In the genomic region with DNA sequence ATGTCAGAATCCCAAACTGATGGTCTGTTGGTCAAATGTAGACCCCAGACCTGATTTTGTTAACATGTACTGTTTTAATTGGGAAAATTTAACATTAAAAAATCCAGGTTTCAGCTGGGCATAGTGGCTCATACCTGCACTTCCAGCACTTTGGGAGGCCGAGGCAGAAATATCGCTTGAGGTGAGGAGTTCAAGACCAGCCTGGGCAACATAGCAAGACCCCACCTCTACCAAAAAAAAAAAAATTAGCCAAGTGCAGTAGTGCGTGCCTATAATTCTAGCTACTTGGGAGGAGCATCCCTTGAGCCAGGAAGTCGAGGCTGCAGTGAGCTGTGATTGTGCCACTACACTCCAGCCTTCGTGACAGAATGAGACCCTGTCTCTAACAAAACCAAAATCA, we compare ENCODE assay signal across 17 cellular contexts. TPM values are rescaled to one million over a fixed set of nuclear protein-coding genes. Genes with fewer than 3 reads are reported as not detected.
A peak's percentile ranks its signal among the peaks of the same experiment; 100 is the strongest.
DNase-seq lines count a peak whose midpoint lies in the region; ATAC-seq, FAIRE-seq and TF ChIP-seq lines count a peak whose summit lies in the region.
"Had no signal": no experiment of that assay in that cellular context is flagged by ENCODE, and none has a peak within 500 bp of the region (broad histone marks: within the 10 kb centered on the region; RNA-seq: fewer than 3 reads in every experiment).

No MANE protein-coding gene starts in this region.

- POLR2A ChIA-PET in PC-3 (lab: Charles Lee; ENCODE audit: unreplicated experiment) = interaction anchor here (0.6 to 3.4 kb wide), 2 partner anchors 9 to 37 kb away, joined by 3 to 71 read pairs; no protein-coding TSS in a partner anchor
- POLR2A ChIA-PET in MCF 10A (lab: Yijun Ruan, JAX) = interaction anchor here (0.5 to 12.9 kb wide), 7 partner anchors 10 to 777 kb away, joined by 3 to 361 read pairs (median 51); a partner anchor contains a TSS

- H3F3A ChIP-seq in PC-3 (ENCODE audit: low read length, unreplicated experiment) = peaks cover 43% of the 10 kb centered on the region

- H4K8ac ChIP-seq in mesenchymal stem cell (ENCODE audit: low read length) = no peak overlapping the region

- H3K23ac ChIP-seq in mesenchymal stem cell (ENCODE audit: low read length in 2 of 2) = no peak overlapping the region

- no peaks in the 10 kb centered on the region for H3K9me3 Mint-ChIP-seq in MCF 10A (ENCODE audit: unreplicated experiment)
- H3K9me3 Mint-ChIP-seq: IgD-negative memory B cell had no signal

- intact Hi-C loops in PC-3 (cut with micrococcal nuclease) (loop anchor here (10.0 kb wide), 1 partner anchor 1035 kb away; no protein-coding TSS in a partner anchor), MCF 10A (cut with micrococcal nuclease) (no loop called here)

- H3K79me2 ChIP-seq in ACC112 (ENCODE audit: control insufficient read depth, insufficient read depth, low read length, unreplicated experiment) (no peaks in the 10 kb centered on the region), PC-3 (ENCODE audit: low read length) (no peaks in the 10 kb centered on the region)

- H3K36me3 ChIP-seq in ACC112 (ENCODE audit: insufficient read depth, low read length) (no peaks in the 10 kb centered on the region), PC-3 (ENCODE audit: low read depth, low read length) (no peaks in the 10 kb centered on the region), mesenchymal stem cell (ENCODE audit: control insufficient read depth in 1 of 2, insufficient read depth in 2 of 2, low read depth in 1 of 2, low read length in 2 of 2) (no peaks in the 10 kb centered on the region)
- H3K36me3 ChIP-seq: SJSA1 had no signal

- TF ChIP-seq CTCF in PC-3 (conservative IDR thresholded peaks at IDR 0.05; ENCODE audit: low read depth, low read length) = no peak
- no peak for TF ChIP-seq CTCF in MCF 10A (IDR thresholded peaks at IDR 0.05; ENCODE audit: unreplicated experiment)

- no peak overlapping the region for H4K91ac ChIP-seq in mesenchymal stem cell (ENCODE audit: low read length)

- H2AFZ ChIP-seq in ACC112 (ENCODE audit: low read length, unreplicated experiment) (no peak overlapping the region), PC-3 (ENCODE audit: low read length) (no peak overlapping the region), mesenchymal stem cell (ENCODE audit: low read depth, low read length) (no peak overlapping the region)

- H2BK15ac ChIP-seq in mesenchymal stem cell (ENCODE audit: low read depth, poor library complexity, severe bottlenecking) = no peak overlapping the region

- no peak for TF ChIP-seq POLR2A in H54 (IDR thresholded peaks at IDR 0.05; ENCODE audit: low read depth, low read length)

- H3K36me3 Mint-ChIP-seq in MCF 10A (ENCODE audit: insufficient read depth, unreplicated experiment) = no peaks in the 10 kb centered on the region
- H3K36me3 Mint-ChIP-seq: IgD-negative memory B cell had no signal

- CTCF ChIA-PET in PC-3 (lab: Charles Lee) (interaction anchor here (0.7 kb wide), 1 partner anchor 10 kb away, joined by 10 read pairs; no protein-coding TSS in a partner anchor), MCF 10A (lab: Yijun Ruan, JAX) (interaction anchor here (0.6 to 21.1 kb wide), 7 partner anchors 14 to 190 kb away, joined by 3 to 658 read pairs (median 5); no protein-coding TSS in a partner anchor)

- peak overlapping the region; percentile 78 for H2BK120ac ChIP-seq in mesenchymal stem cell (ENCODE audit: low read depth, low read length)

- no peaks in the 10 kb centered on the region for H4K20me1 ChIP-seq in PC-3 (ENCODE audit: low read length)

- peaks cover 2% of the 10 kb centered on the region for H3K79me1 ChIP-seq in mesenchymal stem cell (replicated peaks; ENCODE audit: low read length, poor library complexity, severe bottlenecking)

- peaks cover 80% of the 10 kb centered on the region for H3K4me1 Mint-ChIP-seq in MCF 10A (ENCODE audit: insufficient read depth, unreplicated experiment)

- ATAC-seq in PC-3 = no peak

- 96% methylated on average over 5 of the region's 5 CpGs for WGBS in mesenchymal stem cell

- H3K4me3 ChIP-seq in ACC112 (ENCODE audit: low read depth, low read length) (no peak overlapping the region), PC-3 (ENCODE audit: low read length) (no peak overlapping the region), mesenchymal stem cell (ENCODE audit: insufficient read depth in 1 of 2, low read depth in 1 of 2, low read length in 2 of 2) (no peak overlapping the region)
- H3K4me3 ChIP-seq: SJSA1 had no signal

- H3K27ac Mint-ChIP-seq in MCF 10A (ENCODE audit: low read depth, unreplicated experiment) = peak overlapping the region; percentile 50
- H3K27ac Mint-ChIP-seq: IgD-negative memory B cell had no signal

- H3K4me3 Mint-ChIP-seq in MCF 10A (ENCODE audit: unreplicated experiment) = no peak overlapping the region
- H3K4me3 Mint-ChIP-seq: IgD-negative memory B cell had no signal

- H3K4me1 ChIP-seq in ACC112 (ENCODE audit: control insufficient read depth, insufficient read depth, low read length, unreplicated experiment) (peaks cover 58% of the 10 kb centered on the region), PC-3 (ENCODE audit: insufficient read depth, low read length) (peaks cover 87% of the 10 kb centered on the region), mesenchymal stem cell (ENCODE audit: control insufficient read depth, insufficient read depth, low read depth, low read length) (peaks cover 30% of the 10 kb centered on the region)

- 0 out of 2 replicates have a peak, but pooled peaks cover 4% of the 10 kb centered on the region for H3K9me2 ChIP-seq in PC-3 (replicated peaks; ENCODE audit: low read length)

- H3K9me3 ChIP-seq in PC-3 (ENCODE audit: low read length) (no peaks in the 10 kb centered on the region), mesenchymal stem cell (ENCODE audit: control insufficient read depth, low read length) (no peaks in the 10 kb centered on the region)
- H3K9me3 ChIP-seq: SJSA1 had no signal

- H2AK5ac ChIP-seq in mesenchymal stem cell (ENCODE audit: low read length, severe bottlenecking) = no peak overlapping the region

- H3K9ac ChIP-seq in PC-3 (ENCODE audit: low read length) (no peak overlapping the region), mesenchymal stem cell (ENCODE audit: low read length) (no peak overlapping the region)

- H3K27me3 ChIP-seq in ACC112 (ENCODE audit: insufficient read depth, low read length) = no peaks in the 10 kb centered on the region
- no peaks in the 10 kb centered on the region for H3K27me3 ChIP-seq in PC-3 (ENCODE audit: low read length)
- no peaks in the 10 kb centered on the region for H3K27me3 ChIP-seq in mesenchymal stem cell (ENCODE audit: control insufficient read depth in 1 of 2, insufficient read depth in 1 of 2, low read length in 2 of 2)
- H3K27me3 ChIP-seq: SJSA1 had no signal

- no peaks in the 10 kb centered on the region for H3K27me3 Mint-ChIP-seq in MCF 10A (ENCODE audit: insufficient read depth, unreplicated experiment)
- H3K27me3 Mint-ChIP-seq: IgD-negative memory B cell had no signal

- H3K18ac ChIP-seq in mesenchymal stem cell (ENCODE audit: low read depth in 1 of 2, low read length in 2 of 2) = no peak overlapping the region

- H3K27ac ChIP-seq in ACC112 (ENCODE audit: low read depth, low read length) (0 out of 2 replicates have a peak overlapping the region, but pooled peaks have one; percentile 95), PC-3 (ENCODE audit: low read length) (peak overlapping the region; percentile 82), mesenchymal stem cell (ENCODE audit: low read length, poor library complexity, severe bottlenecking) (no peak overlapping the region)
- H3K27ac ChIP-seq: SJSA1 had no signal

- H2BK12ac ChIP-seq in mesenchymal stem cell (ENCODE audit: low read length in 2 of 2) = no peak overlapping the region

- BruUV-seq in PC-3 (replicated peaks; lab: Mats Ljungman, UMichigan) (no TSS peak), MCF 10A (replicated peaks; lab: Mats Ljungman, UMichigan) (no TSS peak)

- H3K4me2 ChIP-seq in PC-3 (ENCODE audit: low read length) (no peak overlapping the region), mesenchymal stem cell (ENCODE audit: low read length, poor library complexity, severe bottlenecking) (no peak overlapping the region)

- no peak overlapping the region for H2BK5ac ChIP-seq in mesenchymal stem cell (ENCODE audit: low read depth, low read length, poor library complexity, severe bottlenecking)

- no peak overlapping the region for H3K14ac ChIP-seq in mesenchymal stem cell (ENCODE audit: low read length in 2 of 2)

- DNase-seq in PC-3 (no peak), MCF 10A (ENCODE audit: unreplicated experiment) (no peak), mesenchymal stem cell (no peak), epidermal melanocyte (ENCODE audit: insufficient read length, low spot score) (no peak), 8988T (no peak), SHP77 treated with DMSO at 0.1 percent for 48 hours (lab: John Stamatoyannopoulos, UW) (no peak), H54 (ENCODE audit: insufficient read length, low spot score) (no peak)
- DNase-seq: C1 segment of cervical spinal cord, DMS79, NCI-H1694 treated with DMSO at 0.1 percent for 48 hours, NCI-H510A, NCI-H774, OCI-M1 had no signal

- no peak for FAIRE-seq in H54 (lab: Jason Lieb, UNC)
- FAIRE-seq: HTR-8/SVneo had no signal

- H3K4ac ChIP-seq in mesenchymal stem cell (ENCODE audit: low read depth in 1 of 2, low read length in 2 of 2) = no peak overlapping the region

RNA-seq across cellular contexts. Expression of a gene that starts 15.9 kb away (rescaled TPM):
- total RNA-seq in PC-3 (2014; rRNA removed) (170 and 179 TPM in 2 replicates), MCF 10A (2022) (10.9 and 13.7 TPM in 2 replicates)
- 17.2 TPM for polyA plus RNA-seq in mesenchymal stem cell (2013, experiment 1 of 2)
- polyA plus RNA-seq in mesenchymal stem cell (2013, experiment 2 of 2) = 16.4 TPM

RNA-seq across cellular contexts. Expression of a gene that starts 20.7 kb away (rescaled TPM):
- total RNA-seq in PC-3 (2014; rRNA removed) (1,570 and 1,582 TPM in 2 replicates), MCF 10A (2022) (17.3 and 30.6 TPM in 2 replicates)
- 1,126 TPM for polyA plus RNA-seq in mesenchymal stem cell (2013, experiment 1 of 2)
- 1,146 TPM for polyA plus RNA-seq in mesenchymal stem cell (2013, experiment 2 of 2)
- polyA plus RNA-seq: IgD-negative memory B cell had no signal

Comparison
In these comparisons a context has a peak if more than half of its experiments do, and no peak if none do; other contexts are left out.
1. RNA of a gene that starts 15.9 kb away (total RNA-seq): 170 to 179 TPM in PC-3; 10.9 to 13.7 TPM in MCF 10A; every median in the first group is over 10 times any median in the second.
2. RNA of a gene that starts 20.7 kb away (total RNA-seq): 1,570 to 1,582 TPM in PC-3; 17.3 to 30.6 TPM in MCF 10A; every median in the first group is over 10 times any median in the second.